Comparison of ENCODE assay signal across 8 cellular contexts in genomic region chr20:32674362-32674789, GRCh38. TPM values are rescaled to one million over a fixed set of nuclear protein-coding genes. Genes with fewer than 3 reads are reported as not detected.
DNase-seq lines count a peak whose midpoint lies in the region; ATAC-seq and TF ChIP-seq lines count a peak whose summit lies in the region.

No MANE protein-coding gene starts in this region.

- DNase-seq in Daoy (ENCODE audit: low read depth) (peak; percentile 52), LHCN-M2 (ENCODE audit: low read depth) (peak; percentile 44), SKM-1 treated with dmso at 0.1 percent for 144 hours (lab: John Stamatoyannopoulos, UW; ENCODE audit: unreplicated experiment) (peak; percentile 83), kidney epithelial cell (ENCODE audit: low read depth) (peak; percentile 32)
- DNase-seq in activated naive CD4-positive, alpha-beta T cell treated with anti-CD3 and anti-CD28 coated beads, Interleukin-2, amount 50 U/mL, for 72 hours (ENCODE audit: low spot score in 2 of 2) = peak in 1 of 2 donors; percentile 77
- peak; percentile 66 for DNase-seq in stimulated activated CD8-positive, alpha-beta memory T cell treated with anti-CD3 and anti-CD28 coated beads, Interleukin-15, amount 100 ng/mL, for 1 hour (ENCODE audit: low read depth)

- H3K27ac Mint-ChIP-seq in activated naive CD4-positive, alpha-beta T cell treated with anti-CD3 and anti-CD28 coated beads, Interleukin-2, amount 50 U/mL, for 72 hours = no peak overlapping the region

- H3K27me3 ChIP-seq in kidney epithelial cell (ENCODE audit: control insufficient read depth, insufficient read depth, low read length) = no peaks in the 10 kb centered on the region

- H3K36me3 Mint-ChIP-seq in activated naive CD4-positive, alpha-beta T cell treated with anti-CD3 and anti-CD28 coated beads, Interleukin-2, amount 50 U/mL, for 72 hours = no peaks in the 10 kb centered on the region

- H3K36me3 ChIP-seq in kidney epithelial cell (ENCODE audit: control insufficient read depth, insufficient read depth, low read length) = no peaks in the 10 kb centered on the region

- no peaks in the 10 kb centered on the region for H3K9me3 Mint-ChIP-seq in activated naive CD4-positive, alpha-beta T cell treated with anti-CD3 and anti-CD28 coated beads, Interleukin-2, amount 50 U/mL, for 72 hours

- peak; percentile 48 to 71 for ATAC-seq in activated naive CD4-positive, alpha-beta T cell treated with anti-CD3 and anti-CD28 coated beads, Interleukin-2, amount 50 U/mL, for 72 hours
- ATAC-seq in HG02981 (IDR thresholded peaks at IDR 0.05; ENCODE audit: unreplicated experiment) (no peak), HG02623 (IDR thresholded peaks at IDR 0.05; ENCODE audit: unreplicated experiment) (no peak)

- H3K4me3 ChIP-seq in kidney epithelial cell (ENCODE audit: low read depth, low read length) = no peak overlapping the region

- peak; percentile 90 for TF ChIP-seq CTCF in kidney epithelial cell (IDR thresholded peaks at IDR 0.05; ENCODE audit: insufficient read depth, low read length, poor library complexity, severe bottlenecking)

RNA-seq across cellular contexts. Expression of gene C20orf203, which starts 0.6 kb away (rescaled TPM):
- not detected in 2 replicates for total RNA-seq in Daoy (2014; rRNA removed; shearing (Covaris generic))
- not detected in 2 replicates for total RNA-seq in LHCN-M2 (2014; rRNA removed)
- polyA plus RNA-seq in LHCN-M2 (2012) = not detected
- under 1 TPM in 1 of 2 donors, not detected in 1; 0.10 TPM for total RNA-seq in activated naive CD4-positive, alpha-beta T cell treated with anti-CD3 and anti-CD28 coated beads, Interleukin-2, amount 50 U/mL, for 72 hours
- total RNA-seq in kidney epithelial cell = not detected in 2 replicates

Comparison
In these comparisons a context has a peak if more than half of its experiments do, and no peak if none do; other contexts are left out.
1. ATAC-seq: peak in activated naive CD4-positive, alpha-beta T cell treated with anti-CD3 and anti-CD28 coated beads, Interleukin-2, amount 50 U/mL, for 72 hours (2 of 2); none in HG02981 (single experiment) and HG02623 (single experiment).